In the genomic region with DNA sequence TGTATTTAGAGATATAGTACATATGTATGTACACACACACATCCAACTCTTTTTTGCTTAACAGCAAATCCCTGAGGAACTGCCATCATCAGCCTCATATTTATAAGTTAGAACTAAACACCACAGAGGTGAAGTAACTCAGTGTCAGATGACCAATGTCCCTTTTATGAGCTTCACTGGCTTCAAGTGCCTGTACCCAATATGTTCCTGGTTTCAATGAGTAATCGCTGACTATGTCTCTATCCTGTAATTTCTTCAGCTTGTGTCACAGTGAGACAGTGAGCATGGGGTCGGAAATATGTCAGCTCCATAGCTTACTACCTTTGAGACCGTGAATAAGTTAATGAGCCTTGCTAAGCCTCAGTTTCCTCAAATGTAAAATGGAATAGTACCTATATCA, we compare ENCODE assay signal across 16 cellular contexts.
DNase-seq lines count a peak whose midpoint lies in the region; ATAC-seq and TF ChIP-seq lines count a peak whose summit lies in the region.
"Had no signal": no experiment of that assay in that cellular context is flagged by ENCODE, and none has a peak within 500 bp of the region (broad histone marks: within the 10 kb centered on the region; RNA-seq: fewer than 3 reads in every experiment).

No MANE protein-coding gene starts in this region.

- no peak overlapping the region for H3K4me3 ChIP-seq in spleen
- H3K4me3 ChIP-seq: testis had no signal

- no peaks in the 10 kb centered on the region for H3K27me3 ChIP-seq in spleen (replicated peaks in 1 of 7)
- H3K27me3 ChIP-seq: testis had no signal

- intact Hi-C loops in activated B cell treated with CpG ODN at 0.5 μM for 24 hours (cut with micrococcal nuclease) (loop anchor here (1.0 to 5.0 kb wide), 7 partner anchors 46 to 664 kb away; no protein-coding TSS in a partner anchor), left colon (cut with DNase I, micrococcal nuclease) (no loop called here), spleen (cut with DNase I; ENCODE audit: low total_unique reads) (no loop called here)

- H3K27ac Mint-ChIP-seq in activated B cell treated with CpG ODN at 0.5 μM for 24 hours, result peak overlapping the region; percentile 47
- H3K27ac Mint-ChIP-seq: activated CD8-positive, alpha-beta T cell treated with anti-CD3 and anti-CD28 coated beads for 36 hours; activated naive CD4-positive, alpha-beta T cell treated with anti-CD3 and anti-CD28 coated beads, Interleukin-2, amount 50 U/mL, for 24 hours had no signal

- H3K36me3 ChIP-seq in spleen, result no peaks in the 10 kb centered on the region

- H3K4me1 ChIP-seq in spleen, result peaks cover 21 to 73% (median 33%) of the 10 kb centered on the region in 6 donors

- H3K27me3 Mint-ChIP-seq in activated B cell treated with CpG ODN at 0.5 μM for 24 hours, result no peaks in the 10 kb centered on the region
- H3K27me3 Mint-ChIP-seq: activated CD8-positive, alpha-beta T cell treated with anti-CD3 and anti-CD28 coated beads for 36 hours; activated naive CD4-positive, alpha-beta T cell treated with anti-CD3 and anti-CD28 coated beads, Interleukin-2, amount 50 U/mL, for 24 hours had no signal

- no peaks in the 10 kb centered on the region for H3K9me3 ChIP-seq in spleen
- H3K9me3 ChIP-seq: testis had no signal

- 77 to 94% (median 86%) methylated on average over 3 of the region's 3 CpGs for WGBS in spleen, 5 donors

- H3K27ac ChIP-seq in spleen, result peak overlapping the region in 6 of 8 donors; percentile 4 to 81 (median 73)
- H3K27ac ChIP-seq: testis, VCaP had no signal

- TF ChIP-seq CTCF in activated B cell treated with CpG ODN at 0.5 μM for 24 hours (IDR thresholded peaks at IDR 0.05), result no peak
- no peak for TF ChIP-seq CTCF in spleen (IDR thresholded peaks at IDR 0.05 in 8 of 11, conservative IDR thresholded peaks at IDR 0.05 in 3 of 11)

- no peak for TF ChIP-seq POLR2A in spleen (IDR thresholded peaks at IDR 0.05)

- H3K4me1 Mint-ChIP-seq in activated B cell treated with CpG ODN at 0.5 μM for 24 hours, result peaks cover 58% of the 10 kb centered on the region

- H3K36me3 Mint-ChIP-seq in activated B cell treated with CpG ODN at 0.5 μM for 24 hours (ENCODE audit: low read depth), result no peaks in the 10 kb centered on the region
- H3K36me3 Mint-ChIP-seq: activated naive CD4-positive, alpha-beta T cell treated with anti-CD3 and anti-CD28 coated beads, Interleukin-2, amount 50 U/mL, for 24 hours; natural killer cell treated with Interleukin-12 subunit alpha and Interleukin-12 subunit beta and Interleukin-15 and Interleukin-18, amount 100 ng/mL, for 72 hours had no signal

- POLR2A ChIA-PET in activated B cell treated with CpG ODN at 0.5 μM for 24 hours (lab: Charles Lee), result interaction anchor here (0.7 to 5.6 kb wide), 2 partner anchors 135 to 1363 kb away, joined by 3 to 38 read pairs; partner anchors contain the start of gene RASGEF1B

- ATAC-seq in activated B cell treated with CpG ODN at 0.5 μM for 24 hours (ENCODE audit: low read depth), result peak; percentile 11
- ATAC-seq in left colon, result peak; percentile 63
- no peak for ATAC-seq in GM18519 (IDR thresholded peaks at IDR 0.05; ENCODE audit: low FRiP score, unreplicated experiment)
- ATAC-seq: activated CD8-positive, alpha-beta T cell treated with anti-CD3 and anti-CD28 coated beads for 36 hours; activated T-cell treated with anti-CD3 and anti-CD28 coated beads, Interleukin-2, amount 50 U/mL, for 4 hours; natural killer cell treated with Interleukin-12 subunit alpha and Interleukin-12 subunit beta and Interleukin-15 and Interleukin-18, amount 100 ng/mL, for 72 hours had no signal

- DNase-seq in HT1080 (ENCODE audit: low read depth) (peak; percentile 59), activated B cell treated with CpG ODN at 0.5 μM for 24 hours (no peak), left colon (no peak), spleen (no peak), dedifferentiated amniotic fluid mesenchymal stem cell (ENCODE audit: extremely low spot score) (no peak), kidney glomerular epithelial cell (lab: John Stamatoyannopoulos, UW) (no peak)
- DNase-seq: activated CD8-positive, alpha-beta T cell treated with anti-CD3 and anti-CD28 coated beads for 36 hours; activated T-cell treated with anti-CD3 and anti-CD28 coated beads, Interleukin-2, amount 50 U/mL, for 4 hours; AML-193; NCI-H2227 treated with DMSO at 0.1 percent for 48 hours; NK-92 treated with Interleukin-12 subunit alpha and Interleukin-12 subunit beta, amount 100 ng/mL, for 24 hours; testis had no signal

- no peak overlapping the region for H3K4me3 Mint-ChIP-seq in activated B cell treated with CpG ODN at 0.5 μM for 24 hours
- H3K4me3 Mint-ChIP-seq: activated CD8-positive, alpha-beta T cell treated with anti-CD3 and anti-CD28 coated beads for 36 hours; activated naive CD4-positive, alpha-beta T cell treated with anti-CD3 and anti-CD28 coated beads, Interleukin-2, amount 50 U/mL, for 24 hours; activated T-cell treated with anti-CD3 and anti-CD28 coated beads, Interleukin-2, amount 50 U/mL, for 4 hours; natural killer cell treated with Interleukin-12 subunit alpha and Interleukin-12 subunit beta and Interleukin-15 and Interleukin-18, amount 100 ng/mL, for 72 hours had no signal

- CTCF ChIA-PET in activated B cell treated with CpG ODN at 0.5 μM for 24 hours (lab: Charles Lee), result interaction anchor here (0.7 to 2.1 kb wide), 5 partner anchors 46 to 237 kb away, joined by 3 to 14 read pairs (median 3); partner anchors contain the start of gene RASGEF1B

- no peaks in the 10 kb centered on the region for H3K9me3 Mint-ChIP-seq in activated B cell treated with CpG ODN at 0.5 μM for 24 hours
- H3K9me3 Mint-ChIP-seq: activated CD8-positive, alpha-beta T cell treated with anti-CD3 and anti-CD28 coated beads for 36 hours; activated naive CD4-positive, alpha-beta T cell treated with anti-CD3 and anti-CD28 coated beads, Interleukin-2, amount 50 U/mL, for 24 hours; natural killer cell treated with Interleukin-12 subunit alpha and Interleukin-12 subunit beta and Interleukin-15 and Interleukin-18, amount 100 ng/mL, for 72 hours had no signal
